ENCODE assay signal across 7 cellular contexts in the genomic region with DNA sequence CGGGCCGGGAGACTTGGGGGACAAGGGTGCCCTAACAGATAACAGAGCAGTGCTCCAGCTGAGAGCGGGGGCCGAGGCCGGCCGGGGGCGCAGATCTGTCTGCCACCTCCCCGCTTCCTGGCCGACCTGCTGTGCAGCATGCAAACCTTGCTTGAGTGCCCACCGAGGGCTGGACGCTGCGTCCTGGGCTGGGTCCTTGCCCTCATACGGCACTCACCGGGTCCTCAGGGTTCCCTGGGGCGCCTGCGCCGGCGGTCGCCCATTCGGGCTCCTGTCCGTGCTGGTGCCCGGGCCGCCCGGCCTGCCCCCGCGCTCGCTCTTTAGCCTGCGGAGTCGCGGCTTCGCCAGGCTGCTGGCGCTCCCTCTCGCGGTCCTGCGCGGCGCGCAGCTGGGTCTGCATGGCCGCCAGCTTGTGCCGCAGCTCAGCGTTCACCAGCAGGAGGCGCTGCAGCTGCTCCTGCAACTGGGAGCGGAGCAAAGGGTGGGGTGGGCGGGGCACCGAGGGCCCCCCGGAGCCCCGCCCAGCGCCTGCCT. TPM values are rescaled to one million over a fixed set of nuclear protein-coding genes. Genes with fewer than 3 reads are reported as not detected.
A peak's percentile ranks its signal among the peaks of the same experiment; 100 is the strongest.
DNase-seq lines count a peak whose midpoint lies in the region; ATAC-seq, FAIRE-seq and TF ChIP-seq lines count a peak whose summit lies in the region.

No MANE protein-coding gene starts in this region.

- peak; percentile 98 for DNase-seq in GM13976 (ENCODE audit: low spot score)
- DNase-seq in NCI-H146 treated with DMSO at 0.1 percent for 48 hours (lab: John Stamatoyannopoulos, UW; ENCODE audit: unreplicated experiment) = peak; percentile 66
- peak; percentile 93 for DNase-seq in WERI-Rb-1
- peak; percentile 86 for DNase-seq in bronchial epithelial cell (ENCODE audit: low read depth)
- peak; percentile 98 for DNase-seq in kidney
- peak; percentile 84 to 91 (median 86) for DNase-seq in stimulated activated CD4-positive, alpha-beta T cell treated with anti-CD3 and anti-CD28 coated beads, Interleukin-12 subunit alpha, Interleukin-12 subunit beta, amount 100 ng/mL, for 48 hours (ENCODE audit: low read depth in 2 of 3, low spot score in 1 of 3)

- intact Hi-C loops in kidney (cut with DNase I) = no loop called here

- H3K36me3 ChIP-seq in WERI-Rb-1 (peaks cover 42% of the 10 kb centered on the region), bronchial epithelial cell (ENCODE audit: control insufficient read depth, insufficient read depth, low read length) (peaks cover 20% of the 10 kb centered on the region), kidney (ENCODE audit: control insufficient read depth in 1 of 2, insufficient read depth in 2 of 2, low read length in 2 of 2) (peaks cover 31 to 36% of the 10 kb centered on the region in 2 donors)

- ATAC-seq in HG02623 (IDR thresholded peaks at IDR 0.05; ENCODE audit: unreplicated experiment) = peak; percentile 49

- H3K4me1 ChIP-seq in kidney (ENCODE audit: control insufficient read depth in 1 of 2, insufficient read depth in 1 of 2, low read depth in 1 of 2, low read length in 2 of 2) = peaks cover 30 to 47% of the 10 kb centered on the region in 2 donors

- TF ChIP-seq CTCF in GM13976 (IDR thresholded peaks at IDR 0.05; ENCODE audit: borderline replicate concordance, control extremely low read depth, extremely low read depth, insufficient read depth, missing control alignments) = peak; percentile 100
- peak; percentile 89 for TF ChIP-seq CTCF in WERI-Rb-1 (IDR thresholded peaks at IDR 0.05; ENCODE audit: low read depth, low read length)
- TF ChIP-seq CTCF in bronchial epithelial cell (IDR thresholded peaks at IDR 0.05; ENCODE audit: insufficient read depth, low read length, severe bottlenecking) = peak; percentile 93
- TF ChIP-seq CTCF in kidney (IDR thresholded peaks at IDR 0.05; ENCODE audit: borderline replicate concordance, extremely low read depth, insufficient read depth) = peak; percentile 100

- no peak for FAIRE-seq in bronchial epithelial cell (lab: Jason Lieb, UNC)
- FAIRE-seq in kidney (lab: Jason Lieb, UNC) = no peak

- H3K27ac ChIP-seq in WERI-Rb-1 (peak overlapping the region; percentile 66), kidney (ENCODE audit: low read depth in 2 of 2, low read length in 2 of 2) (peak overlapping the region; percentile 74)

- H3K9me3 ChIP-seq in WERI-Rb-1 (ENCODE audit: severe bottlenecking) (no peaks in the 10 kb centered on the region), kidney (ENCODE audit: control insufficient read depth in 1 of 2, low read length in 2 of 2) (no peaks in the 10 kb centered on the region)

- H3K9ac ChIP-seq in kidney (ENCODE audit: low read length in 2 of 2) = peak overlapping the region; percentile 46 to 60

- H3K4me3 ChIP-seq in WERI-Rb-1 (ENCODE audit: low read depth, low read length) (peak overlapping the region; percentile 44), bronchial epithelial cell (ENCODE audit: low read depth, low read length) (peak overlapping the region; percentile 45), kidney (ENCODE audit: low read length in 2 of 2) (peak overlapping the region in 1 of 2 donors; percentile 60)

- H3K27me3 ChIP-seq in WERI-Rb-1 (ENCODE audit: insufficient read depth, low read depth, severe bottlenecking) (no peaks in the 10 kb centered on the region), bronchial epithelial cell (ENCODE audit: control insufficient read depth, insufficient read depth, low read length) (no peaks in the 10 kb centered on the region)

- in situ Hi-C loops in GM13976 (cut with MboI; ENCODE audit: low sequenced_read_pairs, unreplicated experiment) = no loop called here

RNA-seq across cellular contexts. Expression of a gene that starts 1.0 kb away (rescaled TPM):
- total RNA-seq in bronchial epithelial cell = 3.4 and 3.8 TPM in 2 replicates
- 17.1 TPM for total RNA-seq in kidney
- polyA plus RNA-seq in kidney (ENCODE audit: insufficient read depth, low read depth, low replicate concordance) = 26.6 TPM

RNA-seq across cellular contexts. Expression of a gene that starts 3.1 kb away (rescaled TPM):
- total RNA-seq in bronchial epithelial cell = 0.38 and 0.53 TPM in 2 replicates
- total RNA-seq in kidney = 20.1 TPM
- polyA plus RNA-seq in kidney (ENCODE audit: insufficient read depth, low read depth, low replicate concordance) = 7.0 TPM

RNA-seq across cellular contexts. Expression of a gene that starts 20.0 kb away (rescaled TPM):
- total RNA-seq in bronchial epithelial cell (2.4 and 2.9 TPM in 2 replicates), kidney (48.9 TPM)
- polyA plus RNA-seq in kidney (ENCODE audit: insufficient read depth, low read depth, low replicate concordance) = 60.4 TPM

RNA-seq across cellular contexts. Expression of a gene that starts 36.0 kb away (rescaled TPM):
- total RNA-seq in bronchial epithelial cell (57.7 and 71.0 TPM in 2 replicates), kidney (236 TPM)
- polyA plus RNA-seq in kidney (ENCODE audit: insufficient read depth, low read depth, low replicate concordance) = 181 TPM

Comparison
In these comparisons a context has a peak if more than half of its experiments do, and no peak if none do; other contexts are left out.
1. RNA of a gene that starts 3.1 kb away (total RNA-seq): 20.1 TPM in kidney (single experiment); 0.38 to 0.53 TPM in bronchial epithelial cell; every median in the first group is over 10 times any median in the second.
2. RNA of a gene that starts 20.0 kb away (total RNA-seq): 48.9 TPM in kidney (single experiment); 2.4 to 2.9 TPM in bronchial epithelial cell; every median in the first group is over 10 times any median in the second.
3. Peak in every context shown above with its lines, with median percentiles within 50 percentile points of each other: DNase-seq and CTCF ChIP-seq.